1 cellular context compared by ENCODE assay signal in genomic region chr1:162497723-162498441, GRCh38.
TF ChIP-seq lines count a peak whose summit lies in the region.

Gene UHMK1, plus strand, starts transcription at chr1:162497818. Its CDS starts 183 bp downstream, at chr1:162498001.

TF ChIP-seq in HepG2, 621 proteins besides CTCF, POLR2A, EP300 and RAD21 (continued from another document and continues in another):
- TF ChIP-seq GLMP (CRISPR knock-in tag; IDR thresholded peaks at IDR 0.05; ENCODE audit: borderline replicate concordance) (no peak), ZNF770 (CRISPR knock-in tag; IDR thresholded peaks at IDR 0.05) (peak; percentile 47; the same call in 1 of the 2 replicates), MEIS2 (CRISPR knock-in tag; IDR thresholded peaks at IDR 0.05) (no peak), NCOA5 (CRISPR knock-in tag; IDR thresholded peaks at IDR 0.05) (no peak), ZNF614 (CRISPR knock-in tag; IDR thresholded peaks at IDR 0.05; ENCODE audit: borderline replicate concordance) (no peak), ZNF772 (CRISPR knock-in tag; IDR thresholded peaks at IDR 0.05) (no peak), ADNP (CRISPR knock-in tag; IDR thresholded peaks at IDR 0.05) (no peak), ZNF124 (CRISPR knock-in tag; IDR thresholded peaks at IDR 0.05) (peak; percentile 68; the same call in 1 of the 2 replicates), TCF12 (IDR thresholded peaks at IDR 0.05) (no peak), TCF12 (CRISPR knock-in tag; IDR thresholded peaks at IDR 0.05) (0 out of 2 replicates have a peak, but pooled peaks have one; percentile 46), ZNF264 (CRISPR knock-in tag; IDR thresholded peaks at IDR 0.05) (no peak), PAXIP1 (CRISPR knock-in tag; conservative IDR thresholded peaks at IDR 0.05) (peak; percentile 12; the same call in 1 of the 2 replicates), ZNF569 (CRISPR knock-in tag; IDR thresholded peaks at IDR 0.05; ENCODE audit: borderline replicate concordance) (no peak), ZSCAN21 (CRISPR knock-in tag; IDR thresholded peaks at IDR 0.05; ENCODE audit: borderline replicate concordance) (no peak), HMG20A (CRISPR knock-in tag; IDR thresholded peaks at IDR 0.05; ENCODE audit: borderline replicate concordance) (no peak), KAT8 (CRISPR knock-in tag; IDR thresholded peaks at IDR 0.05) (peak; percentile 86), ZKSCAN5 (CRISPR knock-in tag; IDR thresholded peaks at IDR 0.05) (no peak), KDM6A (CRISPR knock-in tag; IDR thresholded peaks at IDR 0.05; ENCODE audit: low read depth) (no peak), ZNF235 (CRISPR knock-in tag; IDR thresholded peaks at IDR 0.05; ENCODE audit: borderline replicate concordance) (no peak), RFXANK (CRISPR knock-in tag; IDR thresholded peaks at IDR 0.05) (no peak), ZKSCAN8 (CRISPR knock-in tag; IDR thresholded peaks at IDR 0.05; ENCODE audit: borderline replicate concordance) (no peak), ZNF441 (CRISPR knock-in tag; IDR thresholded peaks at IDR 0.05; ENCODE audit: borderline replicate concordance) (no peak), ZNF513 (CRISPR knock-in tag; conservative IDR thresholded peaks at IDR 0.05) (no peak), ZNF430 (CRISPR knock-in tag; IDR thresholded peaks at IDR 0.05) (no peak; the same call in 1 of the 2 replicates), ZNF503 (CRISPR knock-in tag; IDR thresholded peaks at IDR 0.05) (no peak), CENPT (CRISPR knock-in tag; IDR thresholded peaks at IDR 0.05; ENCODE audit: low read depth) (no peak), TMF1 (CRISPR knock-in tag; IDR thresholded peaks at IDR 0.05; ENCODE audit: low read depth) (peak; percentile 27; the same call in 1 of the 2 replicates), GMEB1 (CRISPR knock-in tag; IDR thresholded peaks at IDR 0.05; ENCODE audit: borderline replicate concordance) (peak; percentile 45; the same call in 1 of the 2 replicates), SAFB2 (CRISPR knock-in tag; IDR thresholded peaks at IDR 0.05; ENCODE audit: borderline replicate concordance, low read depth) (peak; percentile 88), ZFP82 (CRISPR knock-in tag; IDR thresholded peaks at IDR 0.05; ENCODE audit: borderline replicate concordance) (0 out of 2 replicates have a peak, but pooled peaks have one; percentile 30), ZBTB7A (CRISPR knock-in tag; IDR thresholded peaks at IDR 0.05) (no peak), FOXP4 (CRISPR knock-in tag; IDR thresholded peaks at IDR 0.05) (no peak), MAF1 (CRISPR knock-in tag; IDR thresholded peaks at IDR 0.05; ENCODE audit: borderline replicate concordance) (no peak), ZNF333 (CRISPR knock-in tag; IDR thresholded peaks at IDR 0.05; ENCODE audit: borderline replicate concordance) (peak; percentile 65; the same call in 1 of the 2 replicates), TGIF2 (CRISPR knock-in tag; IDR thresholded peaks at IDR 0.05) (no peak), SNAPC5 (CRISPR knock-in tag; IDR thresholded peaks at IDR 0.05; ENCODE audit: borderline replicate concordance) (0 out of 2 replicates have a peak, but pooled peaks have one; percentile 67), POGK (CRISPR knock-in tag; conservative IDR thresholded peaks at IDR 0.05) (no peak), ELK4 (CRISPR knock-in tag; IDR thresholded peaks at IDR 0.05; ENCODE audit: borderline replicate concordance) (no peak), WIZ (CRISPR knock-in tag; IDR thresholded peaks at IDR 0.05) (peak; percentile 91; the same call in 1 of the 2 replicates), GMEB2 (CRISPR knock-in tag; IDR thresholded peaks at IDR 0.05; ENCODE audit: low read depth) (no peak), GLI4 (CRISPR knock-in tag; IDR thresholded peaks at IDR 0.05; ENCODE audit: borderline replicate concordance) (peak; percentile 36; the same call in 1 of the 2 replicates)
